10 cellular contexts compared by ENCODE assay signal in genomic region chr15:73630796-73631471, GRCh38. TPM values are rescaled to one million over a fixed set of nuclear protein-coding genes. Genes with fewer than 3 reads are reported as not detected.
A peak's percentile ranks its signal among the peaks of the same experiment; 100 is the strongest.
DNase-seq lines count a peak whose midpoint lies in the region; ATAC-seq and TF ChIP-seq lines count a peak whose summit lies in the region.
"Had no signal": no experiment of that assay in that cellular context is flagged by ENCODE, and none has a peak within 500 bp of the region (broad histone marks: within the 10 kb centered on the region; RNA-seq: fewer than 3 reads in every experiment).

No MANE protein-coding gene starts in this region.

- H3K14ac ChIP-seq in IMR-90 (replicated peaks; ENCODE audit: low read depth, low read length): no peak overlapping the region; the same call in 1 of the 2 replicates

- H3K4me1 ChIP-seq in IMR-90 (ENCODE audit: control insufficient read depth, insufficient read depth, low read length) (peaks cover 17% of the 10 kb centered on the region), muscle layer of colon (ENCODE audit: insufficient read depth, low read length) (peaks cover 61% of the 10 kb centered on the region)

- H3K36me3 ChIP-seq in IMR-90 (ENCODE audit: control insufficient read depth, insufficient read depth, low read length) (no peaks in the 10 kb centered on the region), muscle layer of colon (ENCODE audit: insufficient read depth, low read length) (no peaks in the 10 kb centered on the region)

- H3K9me3 ChIP-seq in IMR-90 (ENCODE audit: control insufficient read depth, insufficient read depth, low read length) (no peaks in the 10 kb centered on the region), muscle layer of colon (ENCODE audit: low read length) (no peaks in the 10 kb centered on the region)

- H3K9ac ChIP-seq in IMR-90 (ENCODE audit: low read depth, low read length) (no peak overlapping the region; the same call in 1 of the 2 replicates), muscle layer of colon (ENCODE audit: low read length) (peak overlapping the region; percentile 83)

- no peak overlapping the region for H4K8ac ChIP-seq in IMR-90 (ENCODE audit: low read depth in 2 of 2, low read length in 2 of 2)

- intact Hi-C loops in IMR-90 (cut with micrococcal nuclease): no loop called here

- DNase-seq in AG09309 (ENCODE audit: low read depth) (no peak), IMR-90 (no peak), cerebellum (ENCODE audit: low spot score) (peak; percentile 26), NOMO-1 treated with dmso at 0.1 percent for 144 hours (lab: John Stamatoyannopoulos, UW; ENCODE audit: unreplicated experiment) (no peak), NCI-H748 (lab: John Stamatoyannopoulos, UW; ENCODE audit: unreplicated experiment) (no peak)
- DNase-seq: effector memory CD4-positive, alpha-beta T cell; NCI-H1417 treated with DMSO at 0.1 percent for 48 hours had no signal

- H2BK120ac ChIP-seq in IMR-90 (ENCODE audit: low read depth, low read length): no peak overlapping the region

- no peak for TF ChIP-seq RAD21 in IMR-90 (IDR thresholded peaks at IDR 0.05; ENCODE audit: low read length)

- 55% methylated on average over 2 of the region's 4 CpGs; no CpG with 5 or more reads in 1 of the 2 experiments for WGBS in IMR-90 (ENCODE audit: extremely low coverage in 2 of 2, insufficient read length in 1 of 2), 2 experiments

- ATAC-seq in IMR-90 (ENCODE audit: low read depth) (no peak), HG02571 (IDR thresholded peaks at IDR 0.05; ENCODE audit: unreplicated experiment) (no peak), GM19023 (IDR thresholded peaks at IDR 0.05; ENCODE audit: unreplicated experiment) (no peak)

- H3K9me1 ChIP-seq in IMR-90 (ENCODE audit: insufficient read depth, low read length): peaks cover 9% of the 10 kb centered on the region

- peaks cover 7 to 59% of the 10 kb centered on the region in 2 experiments; a peak in 2 of 4 replicates for H3K79me1 ChIP-seq in IMR-90 (ENCODE audit: low read depth in 1 of 2, low read length in 2 of 2)

- H4K20me1 ChIP-seq in IMR-90 (ENCODE audit: insufficient read depth, low read length): peaks cover 62% of the 10 kb centered on the region

- no peak for TF ChIP-seq POLR2A in IMR-90 (IDR thresholded peaks at IDR 0.05; ENCODE audit: low read depth, low read length)

- no peak overlapping the region for H2AFZ ChIP-seq in IMR-90 (replicated peaks; ENCODE audit: low read length, poor library complexity)

- POLR2A ChIA-PET in IMR-90 (lab: Charles Lee; ENCODE audit: unreplicated experiment): no interaction called here

- in situ Hi-C loops in IMR-90 (cut with MboI; ENCODE audit: low sequenced_read_pairs): loop anchor here (5.0 kb wide), 1 partner anchor 59 kb away; no protein-coding TSS in a partner anchor

- peak overlapping the region; percentile 9 for H2BK5ac ChIP-seq in IMR-90 (ENCODE audit: low read depth, low read length, poor library complexity, severe bottlenecking)

- H3K4me3 ChIP-seq in AG09309 (ENCODE audit: control insufficient read depth, low read depth, low read length): peak overlapping the region; percentile 97
- H3K4me3 ChIP-seq in IMR-90 (ENCODE audit: insufficient read depth, low read depth, low read length): peak overlapping the region; percentile 6; the same call in 1 of the 2 replicates
- H3K4me3 ChIP-seq in muscle layer of colon (ENCODE audit: low read depth in 1 of 2, low read length in 2 of 2): peak overlapping the region; percentile 80 to 94

- H2BK20ac ChIP-seq in IMR-90 (ENCODE audit: low read depth, low read length): no peak overlapping the region

- peak overlapping the region; percentile 72 for H3K4me2 ChIP-seq in IMR-90 (ENCODE audit: low read depth, low read length)

- no peak overlapping the region for H3K18ac ChIP-seq in IMR-90 (ENCODE audit: low read depth, low read length)

- no peak overlapping the region for H4K91ac ChIP-seq in IMR-90 (ENCODE audit: insufficient read depth, low read depth, low read length)

- H3K27me3 ChIP-seq in IMR-90 (ENCODE audit: control insufficient read depth, insufficient read depth, low read length) (no peaks in the 10 kb centered on the region), muscle layer of colon (ENCODE audit: control insufficient read depth in 1 of 2, insufficient read depth in 2 of 2, low read length in 2 of 2) (no peaks in the 10 kb centered on the region)

- H3K27ac ChIP-seq in IMR-90 (ENCODE audit: insufficient read depth, low read length) (no peak overlapping the region), muscle layer of colon (ENCODE audit: low read depth, low read length) (peak overlapping the region; percentile 97)

- no peak overlapping the region for H3K4ac ChIP-seq in IMR-90 (ENCODE audit: low read depth, low read length)

- no peak overlapping the region for H4K5ac ChIP-seq in IMR-90 (ENCODE audit: low read depth, low read length)

- no peak overlapping the region for H2AK5ac ChIP-seq in IMR-90 (ENCODE audit: low read depth, low read length)

- CTCF ChIA-PET in IMR-90 (lab: Yijun Ruan, JAX): interaction anchor here (1.1 to 2.1 kb wide), 3 partner anchors 11 to 70 kb away, joined by 4 to 6 read pairs (median 4); no protein-coding TSS in a partner anchor

- TSS peak; percentile 16 for BruUV-seq in IMR-90 (replicated peaks; lab: Mats Ljungman, UMichigan)

- dilution Hi-C loops in IMR-90 (cut with HindIII; ENCODE audit: low sequenced_read_pairs, unreplicated experiment): no loop called here

- no peak overlapping the region for H2AK9ac ChIP-seq in IMR-90 (replicated peaks; ENCODE audit: low read depth, low read length, poor library complexity)

- TF ChIP-seq CTCF in AG09309 (IDR thresholded peaks at IDR 0.05; ENCODE audit: control insufficient read depth, insufficient read depth, low read depth, low read length, missing control alignments) (no peak), IMR-90 (conservative IDR thresholded peaks at IDR 0.05; ENCODE audit: low read depth, low read length) (no peak)

- peak overlapping the region; percentile 67; the same call in 1 of the 2 replicates for H3K23ac ChIP-seq in IMR-90 (ENCODE audit: low read depth, low read length)

- H2BK15ac ChIP-seq in IMR-90 (ENCODE audit: low read depth, low read length): no peak overlapping the region

- H3K56ac ChIP-seq in IMR-90 (ENCODE audit: extremely low read depth, insufficient read depth, low read length): no peak overlapping the region

TF ChIP-seq in IMR-90, 13 proteins besides CTCF, POLR2A, EP300 and RAD21:
- TF ChIP-seq CEBPB (IDR thresholded peaks at IDR 0.05; ENCODE audit: low read depth, low read length) (no peak), USF2 (IDR thresholded peaks at IDR 0.05; ENCODE audit: low read depth, low read length) (0 out of 2 replicates have a peak, but pooled peaks have one; percentile 24)

RNA-seq across cellular contexts. Expression of gene NPTN, which starts 2.3 kb away (rescaled TPM):
- total RNA-seq in IMR-90 (2012; rRNA removed) (150 and 171 TPM in 2 replicates), cerebellum (122 TPM)
- polyA plus RNA-seq in IMR-90 (2012; rRNA removed): 268 and 329 TPM in 2 replicates
- polyA plus RNA-seq in IMR-90 (2012; cell fraction: cytosol; rRNA removed): 181 and 182 TPM in 2 replicates
- 77.6 and 177 TPM in 2 replicates for polyA plus RNA-seq in IMR-90 (2012; cell fraction: nucleus; rRNA removed; ENCODE audit: low replicate concordance)

RNA-seq across cellular contexts. Expression of gene CD276, which starts 53.2 kb away (rescaled TPM):
- total RNA-seq in IMR-90 (2012; rRNA removed) (30.8 and 37.5 TPM in 2 replicates), cerebellum (39.6 TPM)
- 149 and 150 TPM in 2 replicates for polyA plus RNA-seq in IMR-90 (2012; rRNA removed)
- 58.7 and 100 TPM in 2 replicates for polyA plus RNA-seq in IMR-90 (2012; cell fraction: cytosol; rRNA removed)
- polyA plus RNA-seq in IMR-90 (2012; cell fraction: nucleus; rRNA removed; ENCODE audit: low replicate concordance): 95.5 and 121 TPM in 2 replicates

Comparison
In these comparisons a context has a peak if more than half of its experiments do, and no peak if none do; other contexts are left out.
1. H3K4me3 ChIP-seq: peak in every context shown above with its lines; median percentile 97 in AG09309; 87 in muscle layer of colon; 6 in IMR-90.